ENCODE assay signal across 23 cellular contexts in genomic region chr18:1930291-1931270, GRCh38.
"Had no signal": no experiment of that assay in that cellular context is flagged by ENCODE, and none has a peak within 500 bp of the region (broad histone marks: within the 10 kb centered on the region; RNA-seq: fewer than 3 reads in every experiment).

No MANE protein-coding gene starts in this region.

- DNase-seq: dermis blood vessel endothelial cell; esophagus squamous epithelium; foreskin fibroblast; left colon; left ventricle myocardium superior; mesenchymal stem cell; naive B cell; psoas muscle; retina; right lobe of liver; spleen; stimulated activated CD4-positive, alpha-beta T cell treated with anti-CD3 and anti-CD28 coated beads, Interleukin-15, amount 100 ng/mL, for 24 hours; stimulated activated CD4-positive, alpha-beta T cell treated with anti-CD3 and anti-CD28 coated beads, Interleukin-1b, Interleukin-23, amount 100 ng/mL, for 48 hours; stimulated activated CD4-positive, alpha-beta T cell treated with anti-CD3 and anti-CD28 coated beads, Interleukin-4, amount 100 ng/mL, for 24 hours; stimulated activated naive CD4-positive, alpha-beta T cell; stomach; substantia nigra; transverse colon had no signal

- ATAC-seq: left colon, left ventricle myocardium superior, psoas muscle had no signal

- H3K27ac Mint-ChIP-seq: naive B cell, nephron had no signal

- H3K79me2 ChIP-seq: hepatocyte had no signal

- H3K4me1 ChIP-seq: esophagus squamous epithelium, psoas muscle, right lobe of liver, spleen, stomach, transverse colon, vagina had no signal

- H3K36me3 Mint-ChIP-seq: naive B cell had no signal

- H3K4me3 ChIP-seq: esophagus squamous epithelium, hepatocyte, lung, psoas muscle, right lobe of liver, spleen, stomach, thoracic aorta, transverse colon, vagina had no signal

- H3K4me1 Mint-ChIP-seq: naive B cell, nephron had no signal

- H3K4me2 ChIP-seq: hepatocyte had no signal

- H3K4me3 Mint-ChIP-seq: naive B cell, nephron had no signal

- H3K9me3 ChIP-seq: esophagus squamous epithelium, psoas muscle, right lobe of liver, thoracic aorta, transverse colon, vagina had no signal

- H3K9me3 Mint-ChIP-seq: nephron had no signal

- H3K27me3 ChIP-seq: esophagus squamous epithelium, hepatocyte, right lobe of liver, spleen, stomach, transverse colon, vagina had no signal

- H3K27ac ChIP-seq: esophagus squamous epithelium, hepatocyte, psoas muscle, right lobe of liver, spleen, stomach, thoracic aorta, transverse colon, vagina had no signal

- H3K36me3 ChIP-seq: esophagus squamous epithelium, right lobe of liver, spleen, stomach, thoracic aorta, transverse colon, vagina had no signal

- H3K27me3 Mint-ChIP-seq: naive B cell had no signal
